Comparison of ENCODE assay signal across 29 cellular contexts in genomic region chr1:153832293-153832692, GRCh38.
"Had no signal": no experiment of that assay in that cellular context is flagged by ENCODE, and none has a peak within 500 bp of the region (broad histone marks: within the 10 kb centered on the region; RNA-seq: fewer than 3 reads in every experiment).

No MANE protein-coding gene starts in this region.

- H2AFZ ChIP-seq: hepatocyte had no signal

- H3K4me1 Mint-ChIP-seq: WTC11 had no signal

- H3K4me3 ChIP-seq: gastrocnemius medialis, hepatocyte, pancreas, prostate gland, sigmoid colon, smooth muscle cell, suprapubic skin, tibial artery, upper lobe of right lung had no signal

- H3K27me3 ChIP-seq: gastrocnemius medialis, hepatocyte, pancreas, sigmoid colon, suprapubic skin, tibial artery, upper lobe of right lung had no signal

- H3K4me2 ChIP-seq: hepatocyte, smooth muscle cell had no signal

- DNase-seq: activated CD4-positive, alpha-beta T cell treated with anti-CD3 and anti-CD28 coated beads for 1 hour; activated CD4-positive, alpha-beta T cell treated with anti-CD3 and anti-CD28 coated beads, Interleukin-2, amount 50 U/mL, for 1 hour; activated CD8-positive, alpha-beta T cell treated with anti-CD3 and anti-CD28 coated beads, Interleukin-2, amount 10 ng/mL, durations not matched to agents 7 days and 5 days; activated T-cell treated with anti-CD3 and anti-CD28 coated beads, Interleukin-2, amount 50 U/mL, for 48 hours; aorta; cortex of kidney; effector memory CD8-positive, alpha-beta T cell; gastrocnemius medialis; islet precursor cell; naive thymus-derived CD4-positive, alpha-beta T cell; nucleus accumbens; pancreas; sigmoid colon; stimulated activated CD4-positive, alpha-beta T cell treated with anti-CD3 and anti-CD28 coated beads, Interleukin-2, amount 100 ng/mL, for 24 hours; stimulated activated naive CD4-positive, alpha-beta T cell; T-helper 2 cell; tibial artery; upper lobe of right lung had no signal

- ATAC-seq: activated CD8-positive, alpha-beta memory T cell treated with anti-CD3 and anti-CD28 coated beads, Interleukin-2, amount 10 ng/mL, durations not matched to agents 7 days and 5 days; activated CD8-positive, alpha-beta T cell treated with anti-CD3 and anti-CD28 coated beads, Interleukin-2, amount 10 ng/mL, durations not matched to agents 7 days and 5 days; effector memory CD8-positive, alpha-beta T cell; gastrocnemius medialis; naive thymus-derived CD4-positive, alpha-beta T cell; pancreas; upper lobe of right lung; WTC11 had no signal

- H3K27me3 Mint-ChIP-seq: activated CD8-positive, alpha-beta memory T cell treated with anti-CD3 and anti-CD28 coated beads, Interleukin-2, amount 10 ng/mL, durations not matched to agents 7 days and 5 days; activated naive CD4-positive, alpha-beta T cell treated with anti-CD3 and anti-CD28 coated beads, Interleukin-2, amount 50 U/mL, for 24 hours; brain; effector memory CD8-positive, alpha-beta T cell; naive thymus-derived CD4-positive, alpha-beta T cell had no signal

- H3K9me3 ChIP-seq: gastrocnemius medialis, pancreas, prostate gland, sigmoid colon, suprapubic skin, tibial artery, upper lobe of right lung had no signal

- H3K4me3 Mint-ChIP-seq: activated CD8-positive, alpha-beta memory T cell treated with anti-CD3 and anti-CD28 coated beads, Interleukin-2, amount 10 ng/mL, durations not matched to agents 7 days and 5 days; activated CD8-positive, alpha-beta T cell treated with anti-CD3 and anti-CD28 coated beads, Interleukin-2, amount 10 ng/mL, durations not matched to agents 7 days and 5 days; activated naive CD4-positive, alpha-beta T cell treated with anti-CD3 and anti-CD28 coated beads, Interleukin-2, amount 50 U/mL, for 24 hours; brain; effector memory CD8-positive, alpha-beta T cell; mesothelial cell of epicardium; naive thymus-derived CD4-positive, alpha-beta T cell; neural crest cell; WTC11 had no signal

- H3K9me3 Mint-ChIP-seq: activated naive CD4-positive, alpha-beta T cell treated with anti-CD3 and anti-CD28 coated beads, Interleukin-2, amount 50 U/mL, for 24 hours; activated T-helper 2 cell treated with anti-CD3 and anti-CD28 coated beads, Interferon-gamma antibody, Interleukin-2, Interleukin-4, amounts not matched to agents 10 μg/mL and 5 μg/mL and 100 μg/mL, durations not matched to agents 14 hours and 24 hours and 36 hours; brain; effector memory CD8-positive, alpha-beta T cell; mesothelial cell of epicardium; neural crest cell; WTC11 had no signal

- H3K4me1 ChIP-seq: gastrocnemius medialis, pancreas, prostate gland, suprapubic skin, tibial artery, upper lobe of right lung had no signal

- H3K27ac ChIP-seq: gastrocnemius medialis, hepatocyte, pancreas, prostate gland, sigmoid colon, suprapubic skin, tibial artery, upper lobe of right lung had no signal

- H3K27ac Mint-ChIP-seq: activated CD8-positive, alpha-beta memory T cell treated with anti-CD3 and anti-CD28 coated beads, Interleukin-2, amount 10 ng/mL, durations not matched to agents 7 days and 5 days; activated CD8-positive, alpha-beta T cell treated with anti-CD3 and anti-CD28 coated beads, Interleukin-2, amount 10 ng/mL, durations not matched to agents 7 days and 5 days; activated T-helper 2 cell treated with anti-CD3 and anti-CD28 coated beads, Interferon-gamma antibody, Interleukin-2, Interleukin-4, amounts not matched to agents 10 μg/mL and 5 μg/mL and 100 μg/mL, durations not matched to agents 14 hours and 24 hours and 36 hours; mesothelial cell of epicardium; WTC11 had no signal
